Comparison of ENCODE assay signal across 8 cellular contexts in genomic region chr2:149587950-149588487, GRCh38. TPM values are rescaled to one million over a fixed set of nuclear protein-coding genes. Genes with fewer than 3 reads are reported as not detected.
DNase-seq lines count a peak whose midpoint lies in the region; ATAC-seq, FAIRE-seq and TF ChIP-seq lines count a peak whose summit lies in the region.

No MANE protein-coding gene starts in this region.

- peak overlapping the region; percentile 97 for H3K27ac ChIP-seq in keratinocyte (ENCODE audit: control insufficient read depth, insufficient read depth, low read length)
- H3K27ac ChIP-seq in tibial artery: peak overlapping the region; percentile 93 to 98

- H3K9me3 Mint-ChIP-seq in activated T-cell treated with anti-CD3 and anti-CD28 coated beads, Interleukin-2, amount 50 U/mL, for 4 hours: no peaks in the 10 kb centered on the region
- no peaks in the 10 kb centered on the region for H3K9me3 Mint-ChIP-seq in activated CD4-positive, alpha-beta memory T cell treated with anti-CD3 and anti-CD28 coated beads, Interleukin-2, amount 10 ng/mL, durations not matched to agents 7 days and 5 days

- peaks cover 42% of the 10 kb centered on the region for H3K79me2 ChIP-seq in keratinocyte (ENCODE audit: control insufficient read depth, insufficient read depth, low read length)

- peak overlapping the region; percentile 98 for H2AFZ ChIP-seq in keratinocyte (ENCODE audit: control insufficient read depth, low read length)

- H3K9ac ChIP-seq in keratinocyte (ENCODE audit: control insufficient read depth, extremely low read depth, insufficient read depth, low read length): peak overlapping the region; percentile 98

- CTCF ChIA-PET in activated CD4-positive, alpha-beta memory T cell treated with anti-CD3 and anti-CD28 coated beads, Interleukin-2, amount 10 ng/mL, durations not matched to agents 7 days and 5 days (lab: Charles Lee): interaction anchor here (0.9 to 2.5 kb wide), 2 partner anchors 10 to 27 kb away, joined by 3 to 16 read pairs; no protein-coding TSS in a partner anchor

- no peaks in the 10 kb centered on the region for H3K27me3 ChIP-seq in keratinocyte (ENCODE audit: control insufficient read depth, extremely low read depth, insufficient read depth, low read length)
- H3K27me3 ChIP-seq in tibial artery: no peaks in the 10 kb centered on the region

- intact Hi-C loops in tibial artery (cut with DNase I; ENCODE audit: low total_unique reads): loop anchor here (5.0 kb wide), 1 partner anchor 899 kb away; the partner anchor contains the start of gene RND3

- peak overlapping the region; percentile 100 for H3K4me3 Mint-ChIP-seq in activated T-cell treated with anti-CD3 and anti-CD28 coated beads, Interleukin-2, amount 50 U/mL, for 4 hours
- peak overlapping the region; percentile 82 for H3K4me3 Mint-ChIP-seq in activated CD4-positive, alpha-beta memory T cell treated with anti-CD3 and anti-CD28 coated beads, Interleukin-2, amount 10 ng/mL, durations not matched to agents 7 days and 5 days

- POLR2A ChIA-PET in activated CD4-positive, alpha-beta memory T cell treated with anti-CD3 and anti-CD28 coated beads, Interleukin-2, amount 10 ng/mL, durations not matched to agents 7 days and 5 days (lab: Charles Lee): interaction anchor here (1.1 to 2.6 kb wide), 7 partner anchors 10 to 1702 kb away, joined by 3 to 20 read pairs (median 12); partner anchors contain the start of genes NMI and RBM43

- no peaks in the 10 kb centered on the region for H3K9me3 ChIP-seq in keratinocyte (ENCODE audit: control insufficient read depth, low read depth, low read length)
- no peaks in the 10 kb centered on the region for H3K9me3 ChIP-seq in tibial artery

- peak in 1 of 2 donors; percentile 19 for ATAC-seq in activated T-cell treated with anti-CD3 and anti-CD28 coated beads, Interleukin-2, amount 50 U/mL, for 4 hours
- ATAC-seq in HG03060 (IDR thresholded peaks at IDR 0.05; ENCODE audit: low read depth, unreplicated experiment): peak; percentile 19

- peak overlapping the region; percentile 98 for H3K27ac Mint-ChIP-seq in activated CD4-positive, alpha-beta memory T cell treated with anti-CD3 and anti-CD28 coated beads, Interleukin-2, amount 10 ng/mL, durations not matched to agents 7 days and 5 days

- H3K4me3 ChIP-seq in keratinocyte (ENCODE audit: control insufficient read depth in 2 of 3, extremely low read depth in 1 of 3, insufficient read depth in 2 of 3, low read depth in 1 of 3, low read length in 3 of 3) (peak overlapping the region; percentile 75 to 88 (median 77)), tibial artery (peak overlapping the region; percentile 64 to 84)

- no peaks in the 10 kb centered on the region for H4K20me1 ChIP-seq in keratinocyte (ENCODE audit: control insufficient read depth, extremely low read depth, insufficient read depth, low read length)

- H3K9me1 ChIP-seq in keratinocyte (ENCODE audit: control insufficient read depth, extremely low read depth, insufficient read depth, low read length): no peaks in the 10 kb centered on the region

- peaks cover 17% of the 10 kb centered on the region for H3K27me3 Mint-ChIP-seq in activated T-cell treated with anti-CD3 and anti-CD28 coated beads, Interleukin-2, amount 50 U/mL, for 4 hours (ENCODE audit: low read depth)
- H3K27me3 Mint-ChIP-seq in activated CD4-positive, alpha-beta memory T cell treated with anti-CD3 and anti-CD28 coated beads, Interleukin-2, amount 10 ng/mL, durations not matched to agents 7 days and 5 days: peaks cover 14% of the 10 kb centered on the region

- peaks cover 35% of the 10 kb centered on the region for H3K4me1 Mint-ChIP-seq in activated T-cell treated with anti-CD3 and anti-CD28 coated beads, Interleukin-2, amount 50 U/mL, for 4 hours (ENCODE audit: low read depth)
- peaks cover 35% of the 10 kb centered on the region for H3K4me1 Mint-ChIP-seq in activated CD4-positive, alpha-beta memory T cell treated with anti-CD3 and anti-CD28 coated beads, Interleukin-2, amount 10 ng/mL, durations not matched to agents 7 days and 5 days

- peaks cover 17% of the 10 kb centered on the region for H3K36me3 Mint-ChIP-seq in activated T-cell treated with anti-CD3 and anti-CD28 coated beads, Interleukin-2, amount 50 U/mL, for 4 hours (ENCODE audit: insufficient read depth)
- peaks cover 36% of the 10 kb centered on the region for H3K36me3 Mint-ChIP-seq in activated CD4-positive, alpha-beta memory T cell treated with anti-CD3 and anti-CD28 coated beads, Interleukin-2, amount 10 ng/mL, durations not matched to agents 7 days and 5 days (ENCODE audit: low read depth)

- no peak for TF ChIP-seq CTCF in keratinocyte (optimal IDR thresholded peaks at IDR 0.05 in 1 of 3, IDR thresholded peaks at IDR 0.05 in 1 of 3, conservative IDR thresholded peaks at IDR 0.05 in 1 of 3; ENCODE audit: extremely low read depth in 1 of 3, insufficient read depth in 2 of 3, low read length in 3 of 3)
- TF ChIP-seq CTCF in tibial artery (IDR thresholded peaks at IDR 0.05): no peak

- dilution Hi-C loops in keratinocyte (cut with MboI; ENCODE audit: extremely low pct_ligation_motif_present, low sequenced_read_pairs): no loop called here

- DNase-seq in activated T-cell treated with anti-CD3 and anti-CD28 coated beads, Interleukin-2, amount 50 U/mL, for 4 hours: no peak
- DNase-seq in activated T-cell treated with anti-CD3 and anti-CD28 coated beads for 4 hours: no peak
- DNase-seq in activated CD4-positive, alpha-beta memory T cell treated with anti-CD3 and anti-CD28 coated beads, Interleukin-2, amount 10 ng/mL, durations not matched to agents 7 days and 5 days: no peak
- no peak for DNase-seq in keratinocyte (ENCODE audit: low read depth, low spot score)
- DNase-seq in tibial artery: no peak
- DNase-seq in dedifferentiated amniotic fluid mesenchymal stem cell (ENCODE audit: extremely low spot score): no peak
- DNase-seq in NCI-H774 (lab: John Stamatoyannopoulos, UW): no peak

- H3K36me3 ChIP-seq in keratinocyte (ENCODE audit: control insufficient read depth in 2 of 2, extremely low read depth in 1 of 2, insufficient read depth in 2 of 2, low read length in 2 of 2): peaks cover 0 to 1% of the 10 kb centered on the region in 2 experiments
- peaks cover 0 to 7% (median 0%) of the 10 kb centered on the region in 3 donors for H3K36me3 ChIP-seq in tibial artery

- no peak for FAIRE-seq in keratinocyte (lab: Jason Lieb, UNC)

- H3K4me1 ChIP-seq in keratinocyte (ENCODE audit: control insufficient read depth, extremely low read depth, insufficient read depth, low read length) (peaks cover 15% of the 10 kb centered on the region), tibial artery (peaks cover 0 to 41% (median 28%) of the 10 kb centered on the region in 4 donors)

- H3K4me2 ChIP-seq in keratinocyte (ENCODE audit: control insufficient read depth, extremely low read depth, insufficient read depth, low read depth, low read length): peak overlapping the region; percentile 96

RNA-seq across cellular contexts. Expression of gene MMADHC, which starts 0.4 kb away (rescaled TPM):
- total RNA-seq in activated T-cell treated with anti-CD3 and anti-CD28 coated beads, Interleukin-2, amount 50 U/mL, for 4 hours: 100 to 1,000 TPM; 144 to 152 (median 148) TPM
- total RNA-seq in activated CD4-positive, alpha-beta memory T cell treated with anti-CD3 and anti-CD28 coated beads, Interleukin-2, amount 10 ng/mL, durations not matched to agents 7 days and 5 days: 100 to 1,000 TPM; 112 to 113 TPM
- 93.8 to 140 TPM (median 99.7 TPM) in 3 replicates for polyA plus RNA-seq in keratinocyte
- 68.1 TPM for polyA plus RNA-seq in keratinocyte (2011; ENCODE audit: low read depth)
- 83.2 and 134 TPM in 2 replicates for polyA plus RNA-seq in keratinocyte (2011; cell fraction: cytosol; rRNA removed)
- polyA plus RNA-seq in keratinocyte (2011; cell fraction: nucleus; rRNA removed): 42.3 and 66.3 TPM in 2 replicates
- polyA plus RNA-seq in keratinocyte (2012; ENCODE audit: low replicate concordance): 100 and 156 TPM in 2 replicates
- polyA minus RNA-seq in keratinocyte: 21.5 to 118 TPM (median 82.3 TPM) in 3 replicates
- polyA minus RNA-seq in keratinocyte (2011; cell fraction: cytosol; rRNA and poly(A)+ RNA removed): 80.8 TPM
- 20.9 and 34.6 TPM in 2 replicates for polyA minus RNA-seq in keratinocyte (2011; cell fraction: nucleus; rRNA and poly(A)+ RNA removed)
